In the genomic region with DNA sequence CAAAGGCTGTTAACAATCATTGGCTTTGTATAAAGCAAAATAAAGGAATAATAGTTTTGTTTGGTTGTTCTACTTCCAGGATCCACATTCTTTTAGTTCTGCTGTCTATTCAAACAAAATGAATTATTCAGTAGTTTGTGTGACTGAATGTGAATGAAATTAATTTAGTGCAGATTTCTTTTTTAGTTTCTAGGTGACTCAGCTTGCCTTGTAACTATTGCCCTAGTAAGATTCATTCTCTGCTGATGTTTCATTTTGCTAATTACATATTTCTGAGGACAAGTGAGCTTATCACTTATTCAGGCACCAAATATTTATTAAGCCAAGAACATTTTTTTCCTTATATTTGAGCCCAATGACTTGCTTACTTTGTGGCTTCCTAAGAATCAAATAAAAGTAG, we compare ENCODE assay signal across 16 cellular contexts. TPM values are rescaled to one million over a fixed set of nuclear protein-coding genes. Genes with fewer than 3 reads are reported as not detected.
DNase-seq lines count a peak whose midpoint lies in the region; ATAC-seq and TF ChIP-seq lines count a peak whose summit lies in the region.
"Had no signal": no experiment of that assay in that cellular context is flagged by ENCODE, and none has a peak within 500 bp of the region (broad histone marks: within the 10 kb centered on the region; RNA-seq: fewer than 3 reads in every experiment).

No MANE protein-coding gene starts in this region.

- H3K36me3 ChIP-seq in mammary epithelial cell (ENCODE audit: insufficient read depth, low read length): no peaks in the 10 kb centered on the region
- no peaks in the 10 kb centered on the region for H3K36me3 ChIP-seq in left lung
- H3K36me3 ChIP-seq: esophagus muscularis mucosa, WERI-Rb-1 had no signal

- H3K4me3 ChIP-seq in AG10803 (ENCODE audit: low read length): no peak overlapping the region
- no peak overlapping the region for H3K4me3 ChIP-seq in mammary epithelial cell (replicated peaks in 1 of 3; ENCODE audit: insufficient read depth in 1 of 3, low read depth in 2 of 3, low read length in 3 of 3)
- no peak overlapping the region for H3K4me3 ChIP-seq in left lung
- H3K4me3 ChIP-seq: esophagus muscularis mucosa, mucosa of descending colon had no signal

- TF ChIP-seq CTCF in AG10803 (conservative IDR thresholded peaks at IDR 0.05; ENCODE audit: low read length): no peak
- TF ChIP-seq CTCF in mammary epithelial cell (conservative IDR thresholded peaks at IDR 0.05 in 1 of 2, IDR thresholded peaks at IDR 0.05 in 1 of 2; ENCODE audit: extremely low read depth in 1 of 2, insufficient read depth in 1 of 2, low read depth in 1 of 2, low read length in 2 of 2): no peak
- no peak for TF ChIP-seq CTCF in left lung (IDR thresholded peaks at IDR 0.05)

- intact Hi-C loops in mammary epithelial cell (cut with micrococcal nuclease): no loop called here
- intact Hi-C loops in left lung (cut with DNase I): no loop called here

- H3K27ac Mint-ChIP-seq in immature natural killer cell: peak overlapping the region in 1 of 6 donors; percentile 3

- H3K4me1 Mint-ChIP-seq in immature natural killer cell: peaks cover 32 to 79% of the 10 kb centered on the region in 2 donors

- H4K20me1 ChIP-seq in mammary epithelial cell (ENCODE audit: insufficient read depth, low read length): no peaks in the 10 kb centered on the region

- H3K4me3 Mint-ChIP-seq in immature natural killer cell: no peak overlapping the region

- no peak overlapping the region for H2AFZ ChIP-seq in mammary epithelial cell (ENCODE audit: low read depth, low read length)

- H3K27me3 ChIP-seq in mammary epithelial cell (ENCODE audit: insufficient read depth, low read length) (no peaks in the 10 kb centered on the region), left lung (no peaks in the 10 kb centered on the region)
- H3K27me3 ChIP-seq: esophagus muscularis mucosa had no signal

- no peaks in the 10 kb centered on the region for H3K9me3 Mint-ChIP-seq in immature natural killer cell

- H3K9me3 ChIP-seq in mammary epithelial cell (replicated peaks; ENCODE audit: insufficient read depth, low read length) (no peaks in the 10 kb centered on the region), left lung (no peaks in the 10 kb centered on the region)
- H3K9me3 ChIP-seq: esophagus muscularis mucosa, mucosa of descending colon had no signal

- peak; percentile 26 for ATAC-seq in left lung
- ATAC-seq in HG03139 (IDR thresholded peaks at IDR 0.05; ENCODE audit: unreplicated experiment): no peak
- ATAC-seq: mucosa of descending colon had no signal

- H3K27me3 Mint-ChIP-seq in immature natural killer cell (ENCODE audit: low read depth in 3 of 3): peaks cover 0 to 1% (median 0%) of the 10 kb centered on the region in 3 donors

- in situ Hi-C loops in mammary epithelial cell (cut with MboI; ENCODE audit: low sequenced_read_pairs in 2 of 2): no loop called here

- no peaks in the 10 kb centered on the region for H3K79me2 ChIP-seq in mammary epithelial cell (ENCODE audit: insufficient read depth, low read length)

- H3K36me3 Mint-ChIP-seq in immature natural killer cell: peaks cover 11 to 40% (median 15%) of the 10 kb centered on the region in 3 donors

- dilution Hi-C loops in mammary epithelial cell (cut with HindIII; ENCODE audit: low sequenced_read_pairs): no loop called here

- H3K9ac ChIP-seq in mammary epithelial cell (ENCODE audit: insufficient read depth, low read length): no peak overlapping the region

- peak overlapping the region; percentile 28 for H3K4me2 ChIP-seq in mammary epithelial cell (ENCODE audit: insufficient read depth, low read depth, low read length)

- CTCF ChIA-PET in mammary epithelial cell (lab: Charles Lee; ENCODE audit: low non-redundant PET): no interaction called here

- peak; percentile 82 for DNase-seq in AG10803 (ENCODE audit: low read depth)
- peak; percentile 4 for DNase-seq in HCEC 1CT
- DNase-seq in mammary epithelial cell: peak; percentile 32
- DNase-seq in left lung: no peak
- DNase-seq in immature natural killer cell: no peak
- no peak for DNase-seq in MV-4-11 (lab: John Stamatoyannopoulos, UW)
- no peak for DNase-seq in activated effector memory CD4-positive, alpha-beta T cell treated with Interleukin-2 at 50 U/mL for 16 hours
- DNase-seq: mucosa of descending colon; NCI-H2081; stimulated activated CD4-positive, alpha-beta T cell treated with anti-CD3 and anti-CD28 coated beads, Interleukin-1b, Interleukin-23, amount 100 ng/mL, for 48 hours; stimulated activated CD8-positive, alpha-beta memory T cell treated with anti-CD3 and anti-CD28 coated beads, Interleukin-4, amount 100 ng/mL, for 48 hours; trophoblast cell; WERI-Rb-1 had no signal

- no peak overlapping the region for H3K27ac ChIP-seq in mammary epithelial cell (ENCODE audit: insufficient read depth, low read depth, low read length)
- H3K27ac ChIP-seq in left lung: peak overlapping the region in 1 of 2 donors; percentile 21
- H3K27ac ChIP-seq: esophagus muscularis mucosa, WERI-Rb-1 had no signal

- H3K4me1 ChIP-seq in mammary epithelial cell (ENCODE audit: insufficient read depth, low read length): peaks cover 31% of the 10 kb centered on the region
- H3K4me1 ChIP-seq in left lung: peaks cover 0 to 21% of the 10 kb centered on the region in 2 donors

- no TSS peak for BruUV-seq in mammary epithelial cell (replicated peaks; lab: Mats Ljungman, UMichigan)

RNA-seq across cellular contexts. Expression of a gene that starts 46.5 kb away (rescaled TPM):
- total RNA-seq in mammary epithelial cell: under 1 TPM; under 0.01 to 0.19 TPM
- polyA plus RNA-seq in mammary epithelial cell: 0.16 TPM
- not detected for polyA minus RNA-seq in mammary epithelial cell
- total RNA-seq in left lung: 10 to 100 TPM; 18.7 to 56.8 TPM
- 100 to 1,000 TPM; 262 to 392 (median 334) TPM for polyA plus RNA-seq in immature natural killer cell
- total RNA-seq: pulmonary artery endothelial cell had no signal

Comparison
In these comparisons a context has a peak if more than half of its experiments do, and no peak if none do; other contexts are left out.
1. DNase-seq: peak in AG10803 (single experiment), HCEC 1CT (single experiment) and mammary epithelial cell (single experiment); none in left lung (0 of 2), immature natural killer cell (0 of 3), MV-4-11 (single experiment) and activated effector memory CD4-positive, alpha-beta T cell treated with Interleukin-2 at 50 U/mL for 16 hours (single experiment).
2. RNA of a gene that starts 46.5 kb away (total RNA-seq): 18.7 to 56.8 TPM in left lung; under 0.01 to 0.19 TPM in mammary epithelial cell; every median in the first group is over 10 times any median in the second.